In the genomic region with DNA sequence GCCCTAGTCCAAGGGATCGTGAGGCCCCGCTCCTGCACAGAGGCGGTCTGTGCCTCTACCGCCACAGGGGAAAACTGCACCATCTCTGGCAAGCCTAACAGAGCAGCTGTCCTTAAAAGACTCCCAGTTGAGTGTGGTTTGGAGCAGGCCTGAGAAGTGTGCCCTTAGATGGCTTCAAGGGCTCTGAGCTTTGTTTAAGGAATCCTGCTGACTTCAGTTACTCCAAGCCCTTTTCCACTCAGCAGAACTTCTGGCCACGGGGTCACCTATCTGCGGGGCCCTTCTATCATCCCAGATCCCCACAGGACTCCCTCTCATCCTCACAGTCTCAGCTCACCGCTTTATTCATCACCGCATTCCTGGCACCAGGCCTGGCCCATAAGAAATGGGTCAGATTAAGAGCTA, we compare ENCODE assay signal across 32 cellular contexts.
"Had no signal": no experiment of that assay in that cellular context is flagged by ENCODE, and none has a peak within 500 bp of the region (broad histone marks: within the 10 kb centered on the region; RNA-seq: fewer than 3 reads in every experiment).

No MANE protein-coding gene starts in this region.

- H3K27ac Mint-ChIP-seq: activated CD4-positive, alpha-beta memory T cell treated with anti-CD3 and anti-CD28 coated beads, Interleukin-2, amount 10 ng/mL, durations not matched to agents 7 days and 5 days; activated CD4-positive, alpha-beta T cell treated with anti-CD3 and anti-CD28 coated beads, Interleukin-2, amount 10 ng/mL, durations not matched to agents 24 days and 14 days; activated T-cell treated with anti-CD3 and anti-CD28 coated beads, Interleukin-2, amount 50 U/mL, for 24 hours; mesothelial cell of epicardium; natural killer cell; neural progenitor cell; progenitor cell of endocrine pancreas; stimulated activated memory B cell treated with anti-CD40 and anti-IgM and Interleukin-4, amounts not matched to agents 10 μg/mL and 1 μg/mL and 100 μg/mL, for 72 hours; T-helper 17 cell; type B pancreatic cell had no signal

- H3K27me3 ChIP-seq: body of pancreas, cardiac muscle cell, colonic mucosa, gastrocnemius medialis, sigmoid colon, vagina had no signal

- H2AFZ ChIP-seq: neural progenitor cell had no signal

- DNase-seq: activated CD4-positive, alpha-beta memory T cell treated with anti-CD3 and anti-CD28 coated beads, Interleukin-2, amount 10 ng/mL, durations not matched to agents 7 days and 5 days; activated CD8-positive, alpha-beta memory T cell treated with anti-CD3 and anti-CD28 coated beads, Interleukin-2, amount 50 U/mL, for 48 hours; activated gamma-delta T cell treated with Interleukin-2 at 50 U/mL for 16 hours; activated naive CD4-positive, alpha-beta T cell treated with anti-CD3 and anti-CD28 coated beads, Interleukin-2, amount 50 U/mL, for 16 hours; activated T-cell treated with anti-CD3 and anti-CD28 coated beads, Interleukin-2, amount 50 U/mL, for 24 hours; body of pancreas; cerebellar nuclear complex; colonic mucosa; effector CD8-positive, alpha-beta T cell; gastrocnemius medialis; glutamatergic neuron; islet precursor cell; left colon; natural killer cell; sigmoid colon; stimulated activated CD4-positive, alpha-beta T cell treated with anti-CD3 and anti-CD28 coated beads, Interleukin-1b, Interleukin-23, amount 100 ng/mL, for 48 hours; stimulated activated CD4-positive, alpha-beta T cell treated with anti-CD3 and anti-CD28 coated beads, Interleukin-4, amount 100 ng/mL, for 4 hours; stimulated activated CD8-positive, alpha-beta memory T cell treated with anti-CD3 and anti-CD28 coated beads, Interleukin-4, amount 100 ng/mL, for 48 hours; T-helper 17 cell; T1000; WERI-Rb-1 had no signal

- H3K4me3 Mint-ChIP-seq: activated CD4-positive, alpha-beta memory T cell treated with anti-CD3 and anti-CD28 coated beads, Interleukin-2, amount 10 ng/mL, durations not matched to agents 7 days and 5 days; activated CD4-positive, alpha-beta T cell treated with anti-CD3 and anti-CD28 coated beads, Interleukin-2, amount 10 ng/mL, durations not matched to agents 24 days and 14 days; activated T-cell treated with anti-CD3 and anti-CD28 coated beads, Interleukin-2, amount 50 U/mL, for 24 hours; mesothelial cell of epicardium; natural killer cell; neural progenitor cell; stimulated activated memory B cell treated with anti-CD40 and anti-IgM and Interleukin-4, amounts not matched to agents 10 μg/mL and 1 μg/mL and 100 μg/mL, for 72 hours; T-helper 17 cell; type B pancreatic cell had no signal

- H3K9me3 Mint-ChIP-seq: activated CD4-positive, alpha-beta memory T cell treated with anti-CD3 and anti-CD28 coated beads, Interleukin-2, amount 10 ng/mL, durations not matched to agents 7 days and 5 days; activated CD4-positive, alpha-beta T cell treated with anti-CD3 and anti-CD28 coated beads, Interleukin-2, amount 10 ng/mL, durations not matched to agents 24 days and 14 days; activated T-cell treated with anti-CD3 and anti-CD28 coated beads, Interleukin-2, amount 50 U/mL, for 24 hours; natural killer cell; stimulated activated memory B cell treated with anti-CD40 and anti-IgM and Interleukin-4, amounts not matched to agents 10 μg/mL and 1 μg/mL and 100 μg/mL, for 72 hours; type B pancreatic cell had no signal

- H3K36me3 ChIP-seq: cardiac muscle cell, colonic mucosa, gastrocnemius medialis, neural progenitor cell, sigmoid colon, vagina, WERI-Rb-1 had no signal

- H3K4me1 Mint-ChIP-seq: activated CD4-positive, alpha-beta memory T cell treated with anti-CD3 and anti-CD28 coated beads, Interleukin-2, amount 10 ng/mL, durations not matched to agents 7 days and 5 days; activated CD4-positive, alpha-beta T cell treated with anti-CD3 and anti-CD28 coated beads, Interleukin-2, amount 10 ng/mL, durations not matched to agents 24 days and 14 days; mesothelial cell of epicardium; natural killer cell; stimulated activated memory B cell treated with anti-CD40 and anti-IgM and Interleukin-4, amounts not matched to agents 10 μg/mL and 1 μg/mL and 100 μg/mL, for 72 hours; T-helper 17 cell had no signal

- H3K4me3 ChIP-seq: body of pancreas, cardiac muscle cell, colonic mucosa, gastrocnemius medialis, neural progenitor cell, sigmoid colon, smooth muscle cell, vagina had no signal

- H3K4me2 ChIP-seq: neural progenitor cell, smooth muscle cell had no signal

- H3K9ac ChIP-seq: neural progenitor cell had no signal

- H3K4me1 ChIP-seq: body of pancreas, colonic mucosa, neural progenitor cell, sigmoid colon, vagina had no signal

- ATAC-seq: activated CD4-positive, CD25-positive, alpha-beta regulatory T cell treated with anti-CD3 and anti-CD28 coated beads, Interleukin-2, amount 50 U/mL, for 24 hours; body of pancreas; gastrocnemius medialis; left colon; natural killer cell; SK-N-SH treated with all-trans-retinoic acid at 6 μM for 48 hours; stimulated activated memory B cell treated with anti-CD40 and anti-IgM and Interleukin-4, amounts not matched to agents 10 μg/mL and 1 μg/mL and 100 μg/mL, for 72 hours; T-helper 17 cell had no signal

- H3K27ac ChIP-seq: body of pancreas, cardiac muscle cell, colonic mucosa, gastrocnemius medialis, neural progenitor cell, sigmoid colon, vagina, WERI-Rb-1 had no signal

- H3K9me3 ChIP-seq: body of pancreas, colonic mucosa, gastrocnemius medialis, sigmoid colon, vagina had no signal
